Comparison of ENCODE assay signal across 2 cellular contexts in the genomic region with DNA sequence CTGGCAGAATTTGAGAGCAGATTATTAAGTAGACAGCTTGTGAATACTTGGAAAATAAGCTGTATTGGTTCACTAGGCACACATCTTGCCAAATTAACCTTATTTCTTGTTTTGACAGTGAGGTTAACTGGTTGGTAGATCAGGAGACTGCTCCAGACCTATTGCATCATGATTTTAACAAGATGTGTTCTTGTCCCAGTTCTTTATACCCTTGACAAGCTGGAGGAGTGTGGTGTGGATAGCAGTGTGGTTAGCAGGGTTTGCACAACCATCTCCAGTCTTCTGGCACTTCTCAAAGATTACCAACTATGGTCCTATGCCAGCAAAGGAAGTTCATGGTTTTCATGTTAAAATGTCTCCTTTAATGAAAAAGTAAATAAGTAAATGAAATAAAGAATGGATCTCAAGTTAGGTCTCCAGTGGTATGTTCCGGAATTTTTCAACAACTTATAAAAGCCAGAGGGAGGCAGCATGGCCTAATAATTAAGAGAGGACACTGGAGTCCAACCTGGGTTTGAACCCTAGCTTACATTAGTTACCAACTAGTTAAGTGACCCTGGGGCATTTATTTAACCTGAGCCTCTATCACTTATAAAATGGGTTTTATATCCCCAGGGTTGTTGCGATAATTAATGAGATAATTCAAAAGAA.
TF ChIP-seq lines count a peak whose summit lies in the region.

No MANE protein-coding gene starts in this region.

TF ChIP-seq in SK-N-SH, 30 proteins besides CTCF, POLR2A, EP300 and RAD21 (continued from another document):
- TF ChIP-seq, protein P1, sequence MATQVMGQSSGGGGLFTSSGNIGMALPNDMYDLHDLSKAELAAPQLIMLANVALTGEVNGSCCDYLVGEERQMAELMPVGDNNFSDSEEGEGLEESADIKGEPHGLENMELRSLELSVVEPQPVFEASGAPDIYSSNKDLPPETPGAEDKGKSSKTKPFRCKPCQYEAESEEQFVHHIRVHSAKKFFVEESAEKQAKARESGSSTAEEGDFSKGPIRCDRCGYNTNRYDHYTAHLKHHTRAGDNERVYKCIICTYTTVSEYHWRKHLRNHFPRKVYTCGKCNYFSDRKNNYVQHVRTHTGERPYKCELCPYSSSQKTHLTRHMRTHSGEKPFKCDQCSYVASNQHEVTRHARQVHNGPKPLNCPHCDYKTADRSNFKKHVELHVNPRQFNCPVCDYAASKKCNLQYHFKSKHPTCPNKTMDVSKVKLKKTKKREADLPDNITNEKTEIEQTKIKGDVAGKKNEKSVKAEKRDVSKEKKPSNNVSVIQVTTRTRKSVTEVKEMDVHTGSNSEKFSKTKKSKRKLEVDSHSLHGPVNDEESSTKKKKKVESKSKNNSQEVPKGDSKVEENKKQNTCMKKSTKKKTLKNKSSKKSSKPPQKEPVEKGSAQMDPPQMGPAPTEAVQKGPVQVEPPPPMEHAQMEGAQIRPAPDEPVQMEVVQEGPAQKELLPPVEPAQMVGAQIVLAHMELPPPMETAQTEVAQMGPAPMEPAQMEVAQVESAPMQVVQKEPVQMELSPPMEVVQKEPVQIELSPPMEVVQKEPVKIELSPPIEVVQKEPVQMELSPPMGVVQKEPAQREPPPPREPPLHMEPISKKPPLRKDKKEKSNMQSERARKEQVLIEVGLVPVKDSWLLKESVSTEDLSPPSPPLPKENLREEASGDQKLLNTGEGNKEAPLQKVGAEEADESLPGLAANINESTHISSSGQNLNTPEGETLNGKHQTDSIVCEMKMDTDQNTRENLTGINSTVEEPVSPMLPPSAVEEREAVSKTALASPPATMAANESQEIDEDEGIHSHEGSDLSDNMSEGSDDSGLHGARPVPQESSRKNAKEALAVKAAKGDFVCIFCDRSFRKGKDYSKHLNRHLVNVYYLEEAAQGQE (IDR thresholded peaks at IDR 0.05; ENCODE audit: low read depth, low read length) = no peak
- TF ChIP-seq FOSL2 (IDR thresholded peaks at IDR 0.05; ENCODE audit: borderline replicate concordance, low read depth) (no peak), TCF12 (IDR thresholded peaks at IDR 0.05) (no peak), JUND (IDR thresholded peaks at IDR 0.05) (no peak), NRF1 (IDR thresholded peaks at IDR 0.05; ENCODE audit: low read depth, low read length) (no peak), SMC3 (IDR thresholded peaks at IDR 0.05; ENCODE audit: low read depth, low read length) (no peak), POLR2AphosphoS5 (IDR thresholded peaks at IDR 0.05; ENCODE audit: low read depth, low read length) (no peak), MEF2A (IDR thresholded peaks at IDR 0.05; ENCODE audit: borderline replicate concordance, low read depth) (no peak), TAF1 (IDR thresholded peaks at IDR 0.05; ENCODE audit: borderline replicate concordance, low read depth, low read length) (no peak), RFX5 (IDR thresholded peaks at IDR 0.05; ENCODE audit: low read length) (no peak), YY1 (IDR thresholded peaks at IDR 0.05; ENCODE audit: low read depth) (no peak), FOXJ3 (CRISPR knock-in tag; IDR thresholded peaks at IDR 0.05) (no peak)
- TF ChIP-seq, protein P2, sequence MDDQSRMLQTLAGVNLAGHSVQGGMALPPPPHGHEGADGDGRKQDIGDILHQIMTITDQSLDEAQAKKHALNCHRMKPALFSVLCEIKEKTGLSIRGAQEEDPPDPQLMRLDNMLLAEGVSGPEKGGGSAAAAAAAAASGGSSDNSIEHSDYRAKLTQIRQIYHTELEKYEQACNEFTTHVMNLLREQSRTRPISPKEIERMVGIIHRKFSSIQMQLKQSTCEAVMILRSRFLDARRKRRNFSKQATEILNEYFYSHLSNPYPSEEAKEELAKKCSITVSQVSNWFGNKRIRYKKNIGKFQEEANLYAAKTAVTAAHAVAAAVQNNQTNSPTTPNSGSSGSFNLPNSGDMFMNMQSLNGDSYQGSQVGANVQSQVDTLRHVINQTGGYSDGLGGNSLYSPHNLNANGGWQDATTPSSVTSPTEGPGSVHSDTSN (IDR thresholded peaks at IDR 0.05) = no peak
- TF ChIP-seq, protein P3, sequence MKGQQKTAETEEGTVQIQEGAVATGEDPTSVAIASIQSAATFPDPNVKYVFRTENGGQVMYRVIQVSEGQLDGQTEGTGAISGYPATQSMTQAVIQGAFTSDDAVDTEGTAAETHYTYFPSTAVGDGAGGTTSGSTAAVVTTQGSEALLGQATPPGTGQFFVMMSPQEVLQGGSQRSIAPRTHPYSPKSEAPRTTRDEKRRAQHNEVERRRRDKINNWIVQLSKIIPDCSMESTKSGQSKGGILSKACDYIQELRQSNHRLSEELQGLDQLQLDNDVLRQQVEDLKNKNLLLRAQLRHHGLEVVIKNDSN (IDR thresholded peaks at IDR 0.05; ENCODE audit: borderline replicate concordance, low read depth) = no peak

TF ChIP-seq in SK-N-SH treated with all-trans-retinoic acid at 6 μM for 48 hours, 23 proteins besides CTCF, POLR2A, EP300 and RAD21 (continued from another document):
- TF ChIP-seq, protein P4, sequence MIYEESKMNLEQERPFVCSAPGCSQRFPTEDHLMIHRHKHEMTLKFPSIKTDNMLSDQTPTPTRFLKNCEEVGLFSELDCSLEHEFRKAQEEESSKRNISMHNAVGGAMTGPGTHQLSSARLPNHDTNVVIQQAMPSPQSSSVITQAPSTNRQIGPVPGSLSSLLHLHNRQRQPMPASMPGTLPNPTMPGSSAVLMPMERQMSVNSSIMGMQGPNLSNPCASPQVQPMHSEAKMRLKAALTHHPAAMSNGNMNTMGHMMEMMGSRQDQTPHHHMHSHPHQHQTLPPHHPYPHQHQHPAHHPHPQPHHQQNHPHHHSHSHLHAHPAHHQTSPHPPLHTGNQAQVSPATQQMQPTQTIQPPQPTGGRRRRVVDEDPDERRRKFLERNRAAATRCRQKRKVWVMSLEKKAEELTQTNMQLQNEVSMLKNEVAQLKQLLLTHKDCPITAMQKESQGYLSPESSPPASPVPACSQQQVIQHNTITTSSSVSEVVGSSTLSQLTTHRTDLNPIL (CRISPR knock-in tag; IDR thresholded peaks at IDR 0.05; ENCODE audit: low read depth) = no peak
- TF ChIP-seq ZNF70 (CRISPR knock-in tag; IDR thresholded peaks at IDR 0.05) = no peak
TF ChIP-seq in SK-N-SH treated with all-trans-retinoic acid at 6 μM for 48 hours: peak in this region for 0.
